ENCODE assay signal across 8 cellular contexts in the genomic region with DNA sequence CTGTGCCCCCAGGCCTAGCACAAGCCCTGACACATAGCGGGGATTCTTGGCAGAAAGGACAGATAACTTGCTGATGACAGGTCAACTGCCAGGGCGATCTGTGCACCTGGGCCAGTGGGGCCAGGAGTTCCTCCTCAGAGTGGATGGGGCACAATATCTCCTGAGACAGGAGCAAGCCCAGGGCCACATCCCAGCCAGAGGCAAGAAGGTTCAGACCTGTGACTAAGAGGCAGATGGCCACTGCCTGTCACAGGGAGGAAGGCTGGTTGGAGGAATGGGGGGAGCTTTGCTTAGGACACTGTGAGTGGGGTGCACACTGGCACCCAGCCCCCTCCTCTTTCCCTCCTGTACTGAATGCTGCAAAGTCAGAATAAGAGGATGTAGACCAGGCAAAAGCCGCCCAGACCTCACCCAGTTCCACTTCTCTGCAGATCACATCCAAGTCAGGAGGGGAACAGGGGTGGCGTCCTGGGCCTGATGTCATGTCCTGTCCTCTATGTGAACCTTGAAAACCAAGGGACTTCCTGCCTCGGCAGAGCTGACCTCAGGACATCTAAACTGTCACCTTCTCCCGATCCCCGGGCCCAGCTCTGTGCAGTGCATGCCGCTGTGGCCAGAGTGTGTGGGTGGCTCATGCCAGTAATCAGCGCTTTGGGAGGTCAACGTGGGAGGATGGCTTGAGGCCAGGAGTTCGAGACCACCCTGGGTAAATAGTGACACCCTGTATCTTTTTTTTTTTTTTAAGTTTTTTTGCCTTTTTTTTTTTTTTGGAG. TPM values are rescaled to one million over a fixed set of nuclear protein-coding genes. Genes with fewer than 3 reads are reported as not detected.
DNase-seq lines count a peak whose midpoint lies in the region; ATAC-seq lines count a peak whose summit lies in the region.

No MANE protein-coding gene starts in this region.

- ATAC-seq in GM18502 (IDR thresholded peaks at IDR 0.05; ENCODE audit: poor library complexity, unreplicated experiment) (peak; percentile 68), HG02610 (IDR thresholded peaks at IDR 0.05; ENCODE audit: unreplicated experiment) (peak; percentile 78)

- peak; percentile 86 to 90 for DNase-seq in NOMO-1 (lab: John Stamatoyannopoulos, UW; ENCODE audit: unreplicated experiment in 2 of 2)
- peak; percentile 58 for DNase-seq in activated T-cell treated with anti-CD3 and anti-CD28 coated beads, Interleukin-2, amount 50 U/mL, for 24 hours
- peak in 25 of 42 donors; percentile 13 to 61 (median 30) for DNase-seq in head of caudate nucleus
- DNase-seq in renal cortical epithelial cell (ENCODE audit: low read depth), result peak; percentile 8
- DNase-seq in cerebellar nuclear complex (lab: John Stamatoyannopoulos, UW), result no peak
- no peak for DNase-seq in NCI-H2171 treated with DMSO at 0.1 percent for 48 hours (lab: John Stamatoyannopoulos, UW)

- H3K36me3 Mint-ChIP-seq in activated T-cell treated with anti-CD3 and anti-CD28 coated beads, Interleukin-2, amount 50 U/mL, for 24 hours (ENCODE audit: low read depth), result peaks cover 45% of the 10 kb centered on the region

- H3K4me1 Mint-ChIP-seq in activated T-cell treated with anti-CD3 and anti-CD28 coated beads, Interleukin-2, amount 50 U/mL, for 24 hours (ENCODE audit: low read depth), result peaks cover 19% of the 10 kb centered on the region

- H3K27me3 Mint-ChIP-seq in activated T-cell treated with anti-CD3 and anti-CD28 coated beads, Interleukin-2, amount 50 U/mL, for 24 hours, result no peaks in the 10 kb centered on the region

- no peaks in the 10 kb centered on the region for H3K9me3 Mint-ChIP-seq in activated T-cell treated with anti-CD3 and anti-CD28 coated beads, Interleukin-2, amount 50 U/mL, for 24 hours

- H3K4me3 Mint-ChIP-seq in activated T-cell treated with anti-CD3 and anti-CD28 coated beads, Interleukin-2, amount 50 U/mL, for 24 hours, result peak overlapping the region; percentile 88

- intact Hi-C loops in head of caudate nucleus (cut with DNase I), result loop anchor here (5.0 kb wide), 1 partner anchor 108 kb away; the partner anchor contains the start of gene VKORC1L1

- peak overlapping the region; percentile 94 for H3K27ac Mint-ChIP-seq in activated T-cell treated with anti-CD3 and anti-CD28 coated beads, Interleukin-2, amount 50 U/mL, for 24 hours

RNA-seq across cellular contexts. Expression of gene GUSB, which starts 1.3 kb away (rescaled TPM):
- total RNA-seq in renal cortical epithelial cell, result 13.5 and 26.7 TPM in 2 replicates

Comparison
In these comparisons a context has a peak if more than half of its experiments do, and no peak if none do; other contexts are left out.
1. DNase-seq: peak in NOMO-1 (2 of 2), activated T-cell treated with anti-CD3 and anti-CD28 coated beads, Interleukin-2, amount 50 U/mL, for 24 hours (single experiment), head of caudate nucleus (25 of 42) and renal cortical epithelial cell (single experiment); none in cerebellar nuclear complex (0 of 2) and NCI-H2171 treated with DMSO at 0.1 percent for 48 hours (single experiment).